11 cellular contexts compared by ENCODE assay signal in genomic region chr9:86500667-86501435, GRCh38.
DNase-seq lines count a peak whose midpoint lies in the region; ATAC-seq and TF ChIP-seq lines count a peak whose summit lies in the region.
"Had no signal": no experiment of that assay in that cellular context is flagged by ENCODE, and none has a peak within 500 bp of the region (broad histone marks: within the 10 kb centered on the region; RNA-seq: fewer than 3 reads in every experiment).

No MANE protein-coding gene starts in this region.

- H3K27ac ChIP-seq in SJSA1 (peak overlapping the region; percentile 56), sigmoid colon (peak overlapping the region; percentile 25 to 66 (median 52))

- H3K4me1 ChIP-seq in SJSA1 (replicated peaks): peaks cover 20% of the 10 kb centered on the region
- H3K4me1 ChIP-seq in sigmoid colon: peaks cover 0 to 25% (median 17%) of the 10 kb centered on the region in 4 donors

- no peak for ATAC-seq in stimulated activated effector memory CD8-positive, alpha-beta T cell treated with anti-CD3 and anti-CD28 coated beads, Interleukin-12 subunit alpha, Interleukin-12 subunit beta, amount 100 ng/mL, for 72 hours
- ATAC-seq in HG02798 (IDR thresholded peaks at IDR 0.05; ENCODE audit: poor library complexity, unreplicated experiment): no peak
- ATAC-seq: activated T-helper 17 cell treated with anti-CD3 and anti-CD28 coated beads, Interleukin-2, amount 50 U/mL, for 72 hours had no signal

- no peak for TF ChIP-seq CTCF in fibroblast of the aortic adventitia (IDR thresholded peaks at IDR 0.05; ENCODE audit: insufficient read depth, low read length)
- no peak for TF ChIP-seq CTCF in sigmoid colon (IDR thresholded peaks at IDR 0.05)
- no peak for TF ChIP-seq CTCF in mesothelial cell of epicardium (IDR thresholded peaks at IDR 0.05; ENCODE audit: unreplicated experiment)

- no peaks in the 10 kb centered on the region for H3K9me3 ChIP-seq in SJSA1 (replicated peaks)
- no peaks in the 10 kb centered on the region for H3K9me3 ChIP-seq in sigmoid colon

- H3K27me3 Mint-ChIP-seq in mesothelial cell of epicardium (ENCODE audit: low read depth): peaks cover 4% of the 10 kb centered on the region
- H3K27me3 Mint-ChIP-seq: progenitor cell of endocrine pancreas had no signal

- intact Hi-C loops in sigmoid colon (cut with DNase I): loop anchor here (10.0 kb wide), 1 partner anchor 234 kb away; no protein-coding TSS in a partner anchor

- H3K9me3 Mint-ChIP-seq in stimulated activated effector memory CD8-positive, alpha-beta T cell treated with anti-CD3 and anti-CD28 coated beads, Interleukin-12 subunit alpha, Interleukin-12 subunit beta, amount 100 ng/mL, for 72 hours: no peaks in the 10 kb centered on the region
- H3K9me3 Mint-ChIP-seq in mesothelial cell of epicardium: peaks cover 20% of the 10 kb centered on the region
- H3K9me3 Mint-ChIP-seq: activated T-helper 17 cell treated with anti-CD3 and anti-CD28 coated beads, Interleukin-2, amount 50 U/mL, for 72 hours had no signal

- H3K4me3 ChIP-seq in SJSA1: no peak overlapping the region
- H3K4me3 ChIP-seq in fibroblast of the aortic adventitia (ENCODE audit: low read depth, low read length): no peak overlapping the region
- H3K4me3 ChIP-seq in sigmoid colon: no peak overlapping the region

- H3K4me1 Mint-ChIP-seq in stimulated activated effector memory CD8-positive, alpha-beta T cell treated with anti-CD3 and anti-CD28 coated beads, Interleukin-12 subunit alpha, Interleukin-12 subunit beta, amount 100 ng/mL, for 72 hours: no peaks in the 10 kb centered on the region
- H3K4me1 Mint-ChIP-seq in mesothelial cell of epicardium: peaks cover 9% of the 10 kb centered on the region
- H3K4me1 Mint-ChIP-seq: activated T-helper 17 cell treated with anti-CD3 and anti-CD28 coated beads, Interleukin-2, amount 50 U/mL, for 72 hours had no signal

- no peak for TF ChIP-seq EP300 in sigmoid colon (IDR thresholded peaks at IDR 0.05)

- H3K27me3 ChIP-seq in SJSA1 (replicated peaks) (no peaks in the 10 kb centered on the region), sigmoid colon (no peaks in the 10 kb centered on the region)

- WGBS in sigmoid colon, 2 donors: 67 to 71% methylated on average over 9 of the region's 9 CpGs

- H3K36me3 Mint-ChIP-seq in stimulated activated effector memory CD8-positive, alpha-beta T cell treated with anti-CD3 and anti-CD28 coated beads, Interleukin-12 subunit alpha, Interleukin-12 subunit beta, amount 100 ng/mL, for 72 hours: no peaks in the 10 kb centered on the region
- peaks cover 7% of the 10 kb centered on the region for H3K36me3 Mint-ChIP-seq in mesothelial cell of epicardium

- peak; percentile 93 for DNase-seq in EH (ENCODE audit: low read depth)
- DNase-seq in SJSA1 (ENCODE audit: low read depth in 1 of 2, low spot score in 2 of 2): peak; percentile 57 to 87
- DNase-seq in fibroblast of the aortic adventitia (ENCODE audit: low read depth): peak; percentile 96
- DNase-seq in sigmoid colon: no peak
- no peak for DNase-seq in stimulated activated effector memory CD8-positive, alpha-beta T cell treated with anti-CD3 and anti-CD28 coated beads, Interleukin-12 subunit alpha, Interleukin-12 subunit beta, amount 100 ng/mL, for 72 hours (ENCODE audit: low spot score in 2 of 2)
- no peak for DNase-seq in mesothelial cell of epicardium (ENCODE audit: low spot score in 2 of 2, unreplicated experiment in 2 of 2)
- DNase-seq in NCI-H774 (lab: John Stamatoyannopoulos, UW): no peak
- DNase-seq: MM.1S had no signal

- H3K36me3 ChIP-seq in SJSA1 (no peaks in the 10 kb centered on the region), sigmoid colon (no peaks in the 10 kb centered on the region)

- no peak for TF ChIP-seq POLR2A in sigmoid colon (IDR thresholded peaks at IDR 0.05)

- H3K27ac Mint-ChIP-seq in stimulated activated effector memory CD8-positive, alpha-beta T cell treated with anti-CD3 and anti-CD28 coated beads, Interleukin-12 subunit alpha, Interleukin-12 subunit beta, amount 100 ng/mL, for 72 hours: no peak overlapping the region
- no peak overlapping the region for H3K27ac Mint-ChIP-seq in mesothelial cell of epicardium
- H3K27ac Mint-ChIP-seq: activated T-helper 17 cell treated with anti-CD3 and anti-CD28 coated beads, Interleukin-2, amount 50 U/mL, for 72 hours; progenitor cell of endocrine pancreas had no signal

- no peak overlapping the region for H3K4me3 Mint-ChIP-seq in stimulated activated effector memory CD8-positive, alpha-beta T cell treated with anti-CD3 and anti-CD28 coated beads, Interleukin-12 subunit alpha, Interleukin-12 subunit beta, amount 100 ng/mL, for 72 hours
- H3K4me3 Mint-ChIP-seq in mesothelial cell of epicardium: no peak overlapping the region
- H3K4me3 Mint-ChIP-seq: activated T-helper 17 cell treated with anti-CD3 and anti-CD28 coated beads, Interleukin-2, amount 50 U/mL, for 72 hours had no signal

Comparison
In these comparisons a context has a peak if more than half of its experiments do, and no peak if none do; other contexts are left out.
1. DNase-seq: peak in EH (single experiment), SJSA1 (2 of 2) and fibroblast of the aortic adventitia (single experiment); none in sigmoid colon (single experiment), stimulated activated effector memory CD8-positive, alpha-beta T cell treated with anti-CD3 and anti-CD28 coated beads, Interleukin-12 subunit alpha, Interleukin-12 subunit beta, amount 100 ng/mL, for 72 hours (0 of 2), mesothelial cell of epicardium (0 of 2) and NCI-H774 (single experiment).